22 cellular contexts compared by ENCODE assay signal in the genomic region with DNA sequence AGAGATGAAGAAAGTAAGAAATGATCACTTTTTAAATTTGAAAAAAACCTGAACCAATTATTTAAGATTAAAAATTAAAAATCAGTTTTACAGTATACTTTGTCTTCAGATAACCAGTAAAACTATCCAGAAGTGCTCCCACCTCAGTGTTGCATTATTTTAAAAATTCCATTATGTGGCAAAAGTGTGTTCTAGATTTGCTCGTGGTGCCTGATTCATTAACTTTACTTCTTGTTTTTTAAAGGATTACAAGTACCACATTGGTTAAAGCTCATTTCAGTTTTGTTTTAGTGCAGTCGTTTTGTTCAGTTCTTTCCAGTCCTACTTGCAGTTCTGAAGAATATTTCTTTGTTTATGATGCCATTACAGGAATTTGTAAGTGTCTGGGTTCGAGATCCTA.
"Had no signal": no experiment of that assay in that cellular context is flagged by ENCODE, and none has a peak within 500 bp of the region (broad histone marks: within the 10 kb centered on the region; RNA-seq: fewer than 3 reads in every experiment).

No MANE protein-coding gene starts in this region.

- H3K4me3 ChIP-seq: colonic mucosa, thoracic aorta had no signal

- H3K27me3 Mint-ChIP-seq: activated naive CD8-positive, alpha-beta T cell treated with anti-CD3 and anti-CD28 coated beads for 36 hours; natural killer cell treated with Interleukin-12 subunit alpha and Interleukin-12 subunit beta and Interleukin-15 and Interleukin-18, amount 100 ng/mL, for 72 hours; progenitor cell of endocrine pancreas; T-helper 17 cell had no signal

- ATAC-seq: left lung; natural killer cell treated with Interleukin-12 subunit alpha and Interleukin-12 subunit beta and Interleukin-15 and Interleukin-18, amount 100 ng/mL, for 72 hours; right cardiac atrium; T-helper 17 cell; WTC11 had no signal

- H3K4me3 Mint-ChIP-seq: activated naive CD8-positive, alpha-beta T cell treated with anti-CD3 and anti-CD28 coated beads for 36 hours; activated T-helper 1 cell treated with anti-CD3 and anti-CD28 coated beads, Interleukin-12 subunit alpha, Interleukin-12 subunit beta, Interleukin-2, Interleukin-4 antibody, amounts not matched to agents 30 ng/mL and 10 ng/mL and 1 ng/mL, durations not matched to agents 14 hours and 24 hours and 36 hours; brain; natural killer cell treated with Interleukin-12 subunit alpha and Interleukin-12 subunit beta and Interleukin-15 and Interleukin-18, amount 100 ng/mL, for 72 hours; T-helper 17 cell; WTC11 had no signal

- H3K36me3 Mint-ChIP-seq: brain, WTC11 had no signal

- FAIRE-seq: kidney, small intestine, TTC549, urothelium cell line had no signal

- H3K27me3 ChIP-seq: colonic mucosa, left lung had no signal

- H3K27ac ChIP-seq: colonic mucosa, thoracic aorta had no signal

- H3K9me3 Mint-ChIP-seq: activated naive CD8-positive, alpha-beta T cell treated with anti-CD3 and anti-CD28 coated beads for 36 hours; activated T-helper 1 cell treated with anti-CD3 and anti-CD28 coated beads, Interleukin-12 subunit alpha, Interleukin-12 subunit beta, Interleukin-2, Interleukin-4 antibody, amounts not matched to agents 30 ng/mL and 10 ng/mL and 1 ng/mL, durations not matched to agents 14 hours and 24 hours and 36 hours; natural killer cell treated with Interleukin-12 subunit alpha and Interleukin-12 subunit beta and Interleukin-15 and Interleukin-18, amount 100 ng/mL, for 72 hours; WTC11 had no signal

- H3K9me3 ChIP-seq: colonic mucosa, left lung, thoracic aorta had no signal

- DNase-seq: activated CD4-positive, alpha-beta T cell treated with anti-CD3 and anti-CD28 coated beads for 48 hours; activated naive CD8-positive, alpha-beta T cell treated with anti-CD3 and anti-CD28 coated beads for 36 hours; central memory CD4-positive, alpha-beta T cell; colonic mucosa; effector CD4-positive, alpha-beta T cell; foreskin fibroblast; glutamatergic neuron; hypothalamus; kidney; left lung; mammary epithelial cell; right cardiac atrium; small intestine; T-helper 17 cell had no signal

- H3K4me1 ChIP-seq: colonic mucosa had no signal

- H3K36me3 ChIP-seq: colonic mucosa, thoracic aorta had no signal

- H3K27ac Mint-ChIP-seq: activated naive CD8-positive, alpha-beta T cell treated with anti-CD3 and anti-CD28 coated beads for 36 hours; activated T-helper 1 cell treated with anti-CD3 and anti-CD28 coated beads, Interleukin-12 subunit alpha, Interleukin-12 subunit beta, Interleukin-2, Interleukin-4 antibody, amounts not matched to agents 30 ng/mL and 10 ng/mL and 1 ng/mL, durations not matched to agents 14 hours and 24 hours and 36 hours; brain; natural killer cell treated with Interleukin-12 subunit alpha and Interleukin-12 subunit beta and Interleukin-15 and Interleukin-18, amount 100 ng/mL, for 72 hours; progenitor cell of endocrine pancreas; T-helper 17 cell; WTC11 had no signal
